Comparison of ENCODE assay signal across 10 cellular contexts in genomic region chr11:2335286-2335685, GRCh38. TPM values are rescaled to one million over a fixed set of nuclear protein-coding genes. Genes with fewer than 3 reads are reported as not detected.
A peak's percentile ranks its signal among the peaks of the same experiment; 100 is the strongest.
DNase-seq lines count a peak whose midpoint lies in the region; ATAC-seq, FAIRE-seq and TF ChIP-seq lines count a peak whose summit lies in the region.
"Not testable (repeated sequence)": the region's sequence is repeated elsewhere in the genome, so short reads cannot be mapped to it uniquely, and the experiment has no call there.
"Had no signal": no experiment of that assay in that cellular context is flagged by ENCODE, and none has a peak within 500 bp of the region (broad histone marks: within the 10 kb centered on the region; RNA-seq: fewer than 3 reads in every experiment).

No MANE protein-coding gene starts in this region.

- dilution Hi-C loops in mammary epithelial cell (cut with HindIII; ENCODE audit: low sequenced_read_pairs) = not testable (repeated sequence)

- not testable (repeated sequence) for BruUV-seq in mammary epithelial cell (replicated peaks; lab: Mats Ljungman, UMichigan)

- H3K4me3 ChIP-seq in mammary epithelial cell (replicated peaks in 1 of 3; ENCODE audit: insufficient read depth in 1 of 3, low read depth in 2 of 3, low read length in 3 of 3); lower lobe of right lung; upper lobe of right lung: not testable (repeated sequence)

- 46% methylated on average over 14 of the region's 18 CpGs for WGBS in mammary epithelial cell (ENCODE audit: low coverage, missing lambda C conversion rate)

- H3K79me2 ChIP-seq in mammary epithelial cell (ENCODE audit: insufficient read depth, low read length) = not testable (repeated sequence)

- not testable (repeated sequence) for H3K36me3 ChIP-seq in mammary epithelial cell (ENCODE audit: insufficient read depth, low read length); lower lobe of right lung; upper lobe of right lung

- not testable (repeated sequence) for TF ChIP-seq POLR2A in GM12891 (IDR thresholded peaks at IDR 0.05; ENCODE audit: low read depth, low read length)

- TF ChIP-seq CTCF in RWPE1 (conservative IDR thresholded peaks at IDR 0.05; ENCODE audit: low read depth); mammary epithelial cell (conservative IDR thresholded peaks at IDR 0.05 in 1 of 2, IDR thresholded peaks at IDR 0.05 in 1 of 2; ENCODE audit: extremely low read depth in 1 of 2, insufficient read depth in 1 of 2, low read depth in 1 of 2, low read length in 2 of 2); lower lobe of right lung (IDR thresholded peaks at IDR 0.05); upper lobe of right lung (IDR thresholded peaks at IDR 0.05): not testable (repeated sequence)

- H3K9ac ChIP-seq in mammary epithelial cell (ENCODE audit: insufficient read depth, low read length) = not testable (repeated sequence)

- CTCF ChIA-PET in RWPE1 (lab: Yijun Ruan, JAX); mammary epithelial cell (lab: Charles Lee; ENCODE audit: low non-redundant PET): not testable (repeated sequence)

- POLR2A ChIA-PET in RWPE1 (lab: Yijun Ruan, JAX; ENCODE audit: low non-redundant PET) = not testable (repeated sequence)

- ATAC-seq in esophagus mucosa (peak; percentile 13), lower lobe of right lung (peak; percentile 67 to 87), upper lobe of right lung (peak; percentile 75)

- not testable (repeated sequence) for DNase-seq in GM12891 (ENCODE audit: insufficient read length, low spot score); RWPE1 (ENCODE audit: low spot score); lower lobe of right lung
- DNase-seq in mammary epithelial cell (peak; percentile 15), mesenteric fat pad (ENCODE audit: low spot score) (peak; percentile 47), upper lobe of right lung (peak; percentile 68)

- in situ Hi-C loops in mammary epithelial cell (cut with MboI; ENCODE audit: low sequenced_read_pairs in 2 of 2) = not testable (repeated sequence)

- H3K27ac ChIP-seq in RWPE1 (peak overlapping the region; percentile 67), upper lobe of right lung (peak overlapping the region; percentile 6)
- H3K27ac ChIP-seq in mammary epithelial cell (ENCODE audit: insufficient read depth, low read depth, low read length); lower lobe of right lung: not testable (repeated sequence)

- peak; percentile 66 for FAIRE-seq in GM12891 (lab: Jason Lieb, UNC)

- H3K4me2 ChIP-seq in mammary epithelial cell (ENCODE audit: insufficient read depth, low read depth, low read length) = not testable (repeated sequence)

- H3K4me1 ChIP-seq in mammary epithelial cell (ENCODE audit: insufficient read depth, low read length); lower lobe of right lung; upper lobe of right lung: not testable (repeated sequence)

- H4K20me1 ChIP-seq in mammary epithelial cell (ENCODE audit: insufficient read depth, low read length) = not testable (repeated sequence)

- H2AFZ ChIP-seq in mammary epithelial cell (ENCODE audit: low read depth, low read length) = not testable (repeated sequence)

- not testable (repeated sequence) for H3K27me3 ChIP-seq in mammary epithelial cell (ENCODE audit: insufficient read depth, low read length); lower lobe of right lung (ENCODE audit: low read depth); upper lobe of right lung

- peaks cover 12% of the 10 kb centered on the region for H3K9me3 ChIP-seq in mammary epithelial cell (replicated peaks; ENCODE audit: insufficient read depth, low read length)
- H3K9me3 ChIP-seq in lower lobe of right lung, upper lobe of right lung: not testable (repeated sequence)

- intact Hi-C loops in mammary epithelial cell (cut with micrococcal nuclease); lower lobe of right lung (cut with DNase I); upper lobe of right lung (cut with DNase I): not testable (repeated sequence)

RNA-seq across cellular contexts. Expression of gene TSPAN32, which starts 33.5 kb away (rescaled TPM):
- 0.90 TPM for polyA plus RNA-seq in GM12891 (2012; ENCODE audit: low read depth, missing spikeins)
- total RNA-seq in mammary epithelial cell (not detected), esophagus mucosa (not detected), lower lobe of right lung (12.5 TPM), mesenteric fat pad (1.3 TPM), upper lobe of right lung (12.2 TPM)
- not detected for polyA plus RNA-seq in mammary epithelial cell
- polyA minus RNA-seq in mammary epithelial cell = not detected
- total RNA-seq: A673, Calu3 had no signal

RNA-seq across cellular contexts. Expression of gene C11orf21, which starts 33.6 kb away (rescaled TPM):
- 0.46 TPM for polyA plus RNA-seq in GM12891 (2012; ENCODE audit: low read depth, missing spikeins)
- not detected for total RNA-seq in mammary epithelial cell
- polyA plus RNA-seq in mammary epithelial cell = not detected
- not detected for polyA minus RNA-seq in mammary epithelial cell
- total RNA-seq in esophagus mucosa = 0.08 TPM
- total RNA-seq in lower lobe of right lung = 12.1 TPM
- 1.0 TPM for total RNA-seq in mesenteric fat pad
- 6.5 TPM for total RNA-seq in upper lobe of right lung
- total RNA-seq: A673, Calu3 had no signal
- polyA plus RNA-seq: AG04450 had no signal

RNA-seq across cellular contexts. Expression of gene CD81, which starts 41.8 kb away (rescaled TPM):
- polyA plus RNA-seq in GM12891 (2012; ENCODE audit: low read depth, missing spikeins) = 144 TPM
- total RNA-seq in mammary epithelial cell (100 to 1,000 TPM; 184 to 302 TPM), esophagus mucosa (150 TPM), lower lobe of right lung (850 TPM), mesenteric fat pad (723 TPM), upper lobe of right lung (801 TPM)
- 301 TPM for polyA plus RNA-seq in mammary epithelial cell
- 426 TPM for polyA minus RNA-seq in mammary epithelial cell

Comparison
In these comparisons a context has a peak if more than half of its experiments do, and no peak if none do; other contexts are left out.
1. ATAC-seq: peak in every context shown above with its lines; median percentile 77 in lower lobe of right lung; 75 in upper lobe of right lung; 13 in esophagus mucosa.